10 cellular contexts compared by ENCODE assay signal in the genomic region with DNA sequence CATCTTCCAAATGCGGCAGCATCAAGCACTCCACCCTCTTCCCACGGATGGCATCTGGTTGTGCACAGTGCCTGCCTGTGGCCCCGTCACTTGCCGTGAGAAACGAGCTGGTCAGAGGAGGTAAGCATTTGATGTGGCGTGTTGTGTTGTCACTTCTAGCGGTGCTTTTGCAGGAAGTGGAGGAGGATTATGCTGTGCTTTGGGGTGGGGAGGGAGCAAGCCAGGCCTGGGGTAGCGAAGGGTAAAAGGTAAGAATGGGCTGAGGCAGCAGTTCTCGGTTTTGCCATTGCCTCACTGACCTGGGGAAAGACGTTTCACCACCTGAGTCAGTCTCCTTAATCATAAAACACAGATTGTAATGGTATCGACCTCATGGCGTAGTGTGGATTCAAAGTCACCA. TPM values are rescaled to one million over a fixed set of nuclear protein-coding genes. Genes with fewer than 3 reads are reported as not detected.
DNase-seq lines count a peak whose midpoint lies in the region; ATAC-seq and TF ChIP-seq lines count a peak whose summit lies in the region.
"Had no signal": no experiment of that assay in that cellular context is flagged by ENCODE, and none has a peak within 500 bp of the region (broad histone marks: within the 10 kb centered on the region; RNA-seq: fewer than 3 reads in every experiment).

No MANE protein-coding gene starts in this region.

- no peak for TF ChIP-seq POLR2A in Peyer's patch (IDR thresholded peaks at IDR 0.05)

- no peaks in the 10 kb centered on the region for H3K27me3 ChIP-seq in Peyer's patch
- H3K27me3 ChIP-seq: testis had no signal

- peak overlapping the region in 3 of 4 donors; percentile 16 to 53 (median 35) for H3K27ac ChIP-seq in Peyer's patch
- H3K27ac ChIP-seq: testis had no signal

- H3K36me3 ChIP-seq in Peyer's patch = peaks cover 0 to 40% (median 0%) of the 10 kb centered on the region in 3 donors

- TF ChIP-seq CTCF in Peyer's patch (IDR thresholded peaks at IDR 0.05) = no peak

- H3K9me3 ChIP-seq in Peyer's patch = no peaks in the 10 kb centered on the region
- H3K9me3 ChIP-seq: testis had no signal

- DNase-seq in Peyer's patch = peak in 2 of 3 donors; percentile 43 to 61
- peak; percentile 35 for DNase-seq in activated T-cell treated with anti-CD3 and anti-CD28 coated beads for 1 hour (ENCODE audit: low read depth)
- DNase-seq in kidney tubule cell (ENCODE audit: low spot score) = peak; percentile 11
- peak; percentile 35 to 48 for DNase-seq in stimulated activated CD8-positive, alpha-beta memory T cell treated with anti-CD3 and anti-CD28 coated beads, Interleukin-4, amount 100 ng/mL, for 4 hours (ENCODE audit: low read depth in 2 of 2, low spot score in 1 of 2)
- no peak for DNase-seq in G401 (ENCODE audit: low spot score)
- DNase-seq in mesenteric fat pad (ENCODE audit: low spot score) = no peak
- DNase-seq: testis had no signal

- H3K4me3 ChIP-seq in Peyer's patch = no peak overlapping the region
- H3K4me3 ChIP-seq: testis had no signal

- ATAC-seq in GM19467 (IDR thresholded peaks at IDR 0.05; ENCODE audit: unreplicated experiment) = no peak
- no peak for ATAC-seq in GM19324 (IDR thresholded peaks at IDR 0.05; ENCODE audit: low FRiP score, unreplicated experiment)

- H3K4me1 ChIP-seq in Peyer's patch = peaks cover 0 to 36% (median 2%) of the 10 kb centered on the region in 4 donors

- in situ Hi-C loops in G401 (cut with HindIII; ENCODE audit: low sequenced_read_pairs) = no loop called here

RNA-seq across cellular contexts. Expression of a gene that starts 2.3 kb away (rescaled TPM):
- 10 to 100 TPM; 37.1 to 94.8 (median 46.1) TPM for total RNA-seq in Peyer's patch
- 19.4 and 36.5 TPM in 2 replicates for total RNA-seq in G401 (2014; rRNA removed; shearing (Covaris generic))
- total RNA-seq in mesenteric fat pad = 17.3 TPM

RNA-seq across cellular contexts. Expression of a gene that starts 30.7 kb away (rescaled TPM):
- total RNA-seq in Peyer's patch (10 to 100 TPM; 20.6 to 37.2 (median 31.1) TPM), mesenteric fat pad (24.6 TPM)
- 43.4 and 45.8 TPM in 2 replicates for total RNA-seq in G401 (2014; rRNA removed; shearing (Covaris generic))

RNA-seq across cellular contexts. Expression of a gene that starts 44.9 kb away (rescaled TPM):
- 1 to 10 TPM in 1 of 4 donors, under 1 TPM in 1, not detected in 2; 0.94 to 3.9 TPM for total RNA-seq in Peyer's patch
- not detected in 2 replicates for total RNA-seq in G401 (2014; rRNA removed; shearing (Covaris generic))
- not detected for total RNA-seq in mesenteric fat pad
- total RNA-seq: NCI-H460 had no signal

Comparison
In these comparisons a context has a peak if more than half of its experiments do, and no peak if none do; other contexts are left out.
1. DNase-seq: peak in Peyer's patch (2 of 3), activated T-cell treated with anti-CD3 and anti-CD28 coated beads for 1 hour (single experiment), kidney tubule cell (single experiment) and stimulated activated CD8-positive, alpha-beta memory T cell treated with anti-CD3 and anti-CD28 coated beads, Interleukin-4, amount 100 ng/mL, for 4 hours (2 of 2); none in G401 (single experiment) and mesenteric fat pad (single experiment).